In the genomic region with DNA sequence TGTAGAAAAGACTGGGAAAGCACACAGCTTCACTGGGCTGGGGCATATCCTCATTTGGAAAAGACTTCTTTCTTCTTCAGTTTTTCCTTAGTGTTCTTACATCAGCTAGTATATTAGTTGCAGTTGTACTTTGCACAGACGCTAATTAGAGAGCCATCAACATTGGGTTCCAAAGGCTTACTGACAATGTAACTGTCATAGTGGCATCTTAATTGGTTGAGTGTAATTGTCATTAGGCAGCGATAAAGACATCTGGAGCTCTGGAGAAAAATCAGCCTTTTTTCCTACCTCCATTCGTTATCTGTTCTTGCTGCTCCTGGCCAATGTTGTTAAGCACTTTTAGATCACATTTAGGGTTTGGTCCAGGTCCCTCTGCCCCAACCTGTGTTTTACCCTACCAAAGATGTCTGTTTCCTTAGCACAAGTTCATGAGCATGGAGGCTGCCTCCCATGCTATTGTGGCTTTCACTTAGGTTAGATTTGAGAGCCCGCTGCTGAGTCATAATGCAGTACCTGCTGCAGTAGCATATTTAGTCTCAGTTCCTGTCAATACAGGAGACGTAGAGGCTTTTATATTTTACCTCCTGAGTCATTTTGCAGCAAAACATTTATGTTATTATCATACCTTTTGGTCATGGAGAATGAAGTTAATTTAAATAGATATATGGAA, we compare ENCODE assay signal across 9 cellular contexts. TPM values are rescaled to one million over a fixed set of nuclear protein-coding genes. Genes with fewer than 3 reads are reported as not detected.
A peak's percentile ranks its signal among the peaks of the same experiment; 100 is the strongest.
DNase-seq lines count a peak whose midpoint lies in the region; ATAC-seq and TF ChIP-seq lines count a peak whose summit lies in the region.
"Had no signal": no experiment of that assay in that cellular context is flagged by ENCODE, and none has a peak within 500 bp of the region (broad histone marks: within the 10 kb centered on the region; RNA-seq: fewer than 3 reads in every experiment).

No MANE protein-coding gene starts in this region.

- peaks cover 0 to 20% (median 9%) of the 10 kb centered on the region in 4 donors for H3K4me1 ChIP-seq in esophagus muscularis mucosa

- no peak overlapping the region for H3K27ac ChIP-seq in brain microvascular endothelial cell
- H3K27ac ChIP-seq in esophagus muscularis mucosa (replicated peaks in 1 of 4) = no peak overlapping the region
- H3K27ac ChIP-seq: thoracic aorta had no signal

- intact Hi-C loops in esophagus muscularis mucosa (cut with DNase I) = no loop called here

- TF ChIP-seq CTCF in brain microvascular endothelial cell (IDR thresholded peaks at IDR 0.05; ENCODE audit: low read depth, low read length, missing control alignments) (no peak), esophagus muscularis mucosa (IDR thresholded peaks at IDR 0.05) (no peak)

- TF ChIP-seq EP300 in esophagus muscularis mucosa (IDR thresholded peaks at IDR 0.05) = no peak

- no peaks in the 10 kb centered on the region for H3K9me3 ChIP-seq in esophagus muscularis mucosa
- H3K9me3 ChIP-seq: thoracic aorta had no signal

- H3K27me3 ChIP-seq in brain microvascular endothelial cell (replicated peaks) (no peaks in the 10 kb centered on the region), esophagus muscularis mucosa (no peaks in the 10 kb centered on the region)

- DNase-seq in astrocyte of the hippocampus (ENCODE audit: low read depth, low spot score) = peak; percentile 49
- DNase-seq in mesenteric fat pad (ENCODE audit: low spot score) = no peak
- no peak for DNase-seq in RKO (ENCODE audit: low spot score)
- DNase-seq in brain microvascular endothelial cell = no peak
- DNase-seq in esophagus muscularis mucosa (ENCODE audit: extremely low spot score) = no peak

- ATAC-seq in GM18499 (IDR thresholded peaks at IDR 0.05; ENCODE audit: insufficient read depth, unreplicated experiment) (peak; percentile 92), GM21360 (IDR thresholded peaks at IDR 0.05; ENCODE audit: unreplicated experiment) (peak; percentile 93), HG03439 (IDR thresholded peaks at IDR 0.05; ENCODE audit: unreplicated experiment) (peak; percentile 98)

- no peak for TF ChIP-seq POLR2A in esophagus muscularis mucosa (IDR thresholded peaks at IDR 0.05; ENCODE audit: low read depth)

- in situ Hi-C loops in brain microvascular endothelial cell (cut with HindIII; ENCODE audit: low pct_ligation_motif_present, low sequenced_read_pairs) = no loop called here

- no peaks in the 10 kb centered on the region for H3K36me3 ChIP-seq in brain microvascular endothelial cell (replicated peaks)
- peaks cover 0 to 6% (median 0%) of the 10 kb centered on the region in 4 donors for H3K36me3 ChIP-seq in esophagus muscularis mucosa

- no peak overlapping the region for H3K4me3 ChIP-seq in brain microvascular endothelial cell (ENCODE audit: low read depth, low read length)
- H3K4me3 ChIP-seq in esophagus muscularis mucosa = no peak overlapping the region
- H3K4me3 ChIP-seq: thoracic aorta had no signal

- WGBS in esophagus muscularis mucosa = 87% methylated on average over 5 of the region's 5 CpGs

RNA-seq across cellular contexts. Expression of gene FBXW8, which starts 49.2 kb away (rescaled TPM):
- total RNA-seq in mesenteric fat pad (12.8 TPM), esophagus muscularis mucosa (10 to 100 TPM; 11.9 to 13.9 (median 13.3) TPM)
